10 cellular contexts compared by ENCODE assay signal in the genomic region with DNA sequence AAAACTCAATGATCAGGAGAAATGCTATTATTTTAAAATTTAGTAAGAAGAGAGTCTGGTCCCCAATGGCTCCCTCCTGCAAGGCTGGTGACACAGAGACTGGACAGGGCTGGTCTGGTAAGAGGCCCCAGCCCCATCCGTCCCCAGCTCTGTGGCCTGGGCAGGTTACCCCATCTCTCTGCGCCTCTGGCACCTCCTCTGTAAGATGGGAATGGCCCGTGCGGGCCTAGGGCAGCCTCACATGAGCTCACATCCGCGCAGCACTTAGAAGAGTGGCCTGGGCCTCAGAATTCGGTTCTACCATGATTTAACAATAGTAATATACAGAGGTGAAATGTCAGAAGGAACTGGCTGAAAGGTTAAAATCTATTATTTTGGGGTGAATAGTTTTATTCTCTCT. TPM values are rescaled to one million over a fixed set of nuclear protein-coding genes. Genes with fewer than 3 reads are reported as not detected.
DNase-seq lines count a peak whose midpoint lies in the region; ATAC-seq and TF ChIP-seq lines count a peak whose summit lies in the region.
"Had no signal": no experiment of that assay in that cellular context is flagged by ENCODE, and none has a peak within 500 bp of the region (broad histone marks: within the 10 kb centered on the region; RNA-seq: fewer than 3 reads in every experiment).

No MANE protein-coding gene starts in this region.

- H3K9me3 Mint-ChIP-seq in activated CD4-positive, alpha-beta T cell treated with anti-CD3 and anti-CD28 coated beads, Interleukin-2, amount 10 ng/mL, durations not matched to agents 7 days and 5 days, result no peaks in the 10 kb centered on the region
- no peaks in the 10 kb centered on the region for H3K9me3 Mint-ChIP-seq in effector memory CD8-positive, alpha-beta T cell

- H3K27me3 Mint-ChIP-seq in activated CD4-positive, alpha-beta T cell treated with anti-CD3 and anti-CD28 coated beads, Interleukin-2, amount 10 ng/mL, durations not matched to agents 7 days and 5 days, result no peaks in the 10 kb centered on the region
- no peaks in the 10 kb centered on the region for H3K27me3 Mint-ChIP-seq in effector memory CD8-positive, alpha-beta T cell

- H3K27me3 ChIP-seq in Loucy (ENCODE audit: insufficient read depth, low read length, poor library complexity, severe bottlenecking), result no peaks in the 10 kb centered on the region
- no peaks in the 10 kb centered on the region for H3K27me3 ChIP-seq in smooth muscle cell (ENCODE audit: low read depth)

- peak overlapping the region; percentile 94 for H3K9ac ChIP-seq in Loucy (ENCODE audit: low read depth, low read length, poor library complexity, severe bottlenecking)
- no peak overlapping the region for H3K9ac ChIP-seq in smooth muscle cell (ENCODE audit: low read depth)

- H3K79me2 ChIP-seq in Loucy (ENCODE audit: insufficient read depth, low read length) (peaks cover 40% of the 10 kb centered on the region), smooth muscle cell (ENCODE audit: low read depth) (peaks cover 8% of the 10 kb centered on the region)

- H3F3A ChIP-seq in Loucy (ENCODE audit: low read depth) (peaks cover 5% of the 10 kb centered on the region; the same call in 1 of the 2 replicates), smooth muscle cell (ENCODE audit: low read depth) (no peaks in the 10 kb centered on the region)

- no peaks in the 10 kb centered on the region for H3K9me2 ChIP-seq in Loucy (replicated peaks; ENCODE audit: low read depth, low read length)

- peak overlapping the region; percentile 92 for H3K27ac Mint-ChIP-seq in activated CD4-positive, alpha-beta T cell treated with anti-CD3 and anti-CD28 coated beads, Interleukin-2, amount 10 ng/mL, durations not matched to agents 7 days and 5 days
- peak overlapping the region; percentile 92 to 94 for H3K27ac Mint-ChIP-seq in effector memory CD8-positive, alpha-beta T cell

- TF ChIP-seq CTCF in Loucy (conservative IDR thresholded peaks at IDR 0.05; ENCODE audit: low read length), result no peak
- no peak for TF ChIP-seq CTCF in smooth muscle cell (IDR thresholded peaks at IDR 0.05; ENCODE audit: borderline replicate concordance, insufficient read depth, poor library complexity, severe bottlenecking)
- TF ChIP-seq CTCF in GM10248 (IDR thresholded peaks at IDR 0.05; ENCODE audit: control extremely low read depth, extremely low read depth, low read depth, missing control alignments), result no peak

- H3K4me2 ChIP-seq in Loucy (ENCODE audit: low read depth, low read length, poor library complexity, severe bottlenecking) (peak overlapping the region; percentile 84), smooth muscle cell (peak overlapping the region; percentile 91)

- H4K20me1 ChIP-seq in Loucy (ENCODE audit: insufficient read depth, low read length, poor library complexity, severe bottlenecking) (no peaks in the 10 kb centered on the region), smooth muscle cell (ENCODE audit: low read depth) (no peaks in the 10 kb centered on the region)

- POLR2A ChIA-PET in activated CD4-positive, alpha-beta T cell treated with anti-CD3 and anti-CD28 coated beads, Interleukin-2, amount 10 ng/mL, durations not matched to agents 7 days and 5 days (lab: Charles Lee), result no interaction called here
- POLR2A ChIA-PET in GM10248 (lab: Yijun Ruan, JAX), result no interaction called here

- H3K4me1 Mint-ChIP-seq in activated CD4-positive, alpha-beta T cell treated with anti-CD3 and anti-CD28 coated beads, Interleukin-2, amount 10 ng/mL, durations not matched to agents 7 days and 5 days, result peaks cover 51% of the 10 kb centered on the region
- H3K4me1 Mint-ChIP-seq in effector memory CD8-positive, alpha-beta T cell (ENCODE audit: low read depth in 2 of 2), result peaks cover 47% of the 10 kb centered on the region in 2 donors

- CTCF ChIA-PET in activated CD4-positive, alpha-beta T cell treated with anti-CD3 and anti-CD28 coated beads, Interleukin-2, amount 10 ng/mL, durations not matched to agents 7 days and 5 days (lab: Charles Lee), result no interaction called here
- CTCF ChIA-PET in GM10248 (lab: Yijun Ruan, JAX), result no interaction called here

- H3K4me1 ChIP-seq in Loucy (ENCODE audit: insufficient read depth, low read length, poor library complexity, severe bottlenecking) (peaks cover 36% of the 10 kb centered on the region), smooth muscle cell (ENCODE audit: low read depth) (peaks cover 6% of the 10 kb centered on the region)

- H3K36me3 ChIP-seq in Loucy (ENCODE audit: insufficient read depth, low read length) (no peaks in the 10 kb centered on the region), smooth muscle cell (ENCODE audit: low read depth) (no peaks in the 10 kb centered on the region)

- DNase-seq in activated CD4-positive, alpha-beta T cell treated with anti-CD3 and anti-CD28 coated beads, Interleukin-2, amount 10 ng/mL, durations not matched to agents 7 days and 5 days, result no peak
- no peak for DNase-seq in activated CD4-positive, alpha-beta T cell treated with anti-CD3 and anti-CD28 coated beads, Interleukin-2, amount 50 U/mL, for 4 hours
- DNase-seq in effector memory CD8-positive, alpha-beta T cell, result no peak
- DNase-seq in smooth muscle cell (lab: John Stamatoyannopoulos, UW; ENCODE audit: unreplicated experiment) (no peak), GM10248 (ENCODE audit: extremely low spot score) (no peak), Kasumi-1 (lab: John Stamatoyannopoulos, UW) (no peak), mucosa of gallbladder (ENCODE audit: low spot score) (no peak)
- DNase-seq: GOT3 had no signal

- ATAC-seq in effector memory CD8-positive, alpha-beta T cell (replicated peaks), result no peak

- no peak overlapping the region for H3K27ac ChIP-seq in smooth muscle cell (ENCODE audit: low read depth)

- H2AFZ ChIP-seq in Loucy (ENCODE audit: low read length), result no peak overlapping the region
- no peak overlapping the region for H2AFZ ChIP-seq in smooth muscle cell (ENCODE audit: low read depth)

- H3K9me3 ChIP-seq in Loucy (ENCODE audit: insufficient read depth, low read depth, low read length) (no peaks in the 10 kb centered on the region), smooth muscle cell (replicated peaks; ENCODE audit: low read depth) (no peaks in the 10 kb centered on the region)

- H3K36me3 Mint-ChIP-seq in activated CD4-positive, alpha-beta T cell treated with anti-CD3 and anti-CD28 coated beads, Interleukin-2, amount 10 ng/mL, durations not matched to agents 7 days and 5 days (ENCODE audit: low read depth), result peaks cover 16% of the 10 kb centered on the region
- H3K36me3 Mint-ChIP-seq in effector memory CD8-positive, alpha-beta T cell (ENCODE audit: insufficient read depth), result peaks cover 36% of the 10 kb centered on the region

- WGBS in smooth muscle cell (ENCODE audit: low lambda C conversion rate), result 96% methylated on average over 7 of the region's 7 CpGs

- peak overlapping the region; percentile 92 for H3K4me3 Mint-ChIP-seq in activated CD4-positive, alpha-beta T cell treated with anti-CD3 and anti-CD28 coated beads, Interleukin-2, amount 10 ng/mL, durations not matched to agents 7 days and 5 days
- H3K4me3 Mint-ChIP-seq in effector memory CD8-positive, alpha-beta T cell, result peak overlapping the region; percentile 87 to 90

- H3K4me3 ChIP-seq in Loucy (ENCODE audit: low read length, poor library complexity, severe bottlenecking) (peak overlapping the region; percentile 94), smooth muscle cell (no peak overlapping the region)

RNA-seq across cellular contexts. Expression of gene APOBEC3F, which starts 1.2 kb away (rescaled TPM):
- 10 to 100 TPM; 27.9 to 33.8 TPM for total RNA-seq in activated CD4-positive, alpha-beta T cell treated with anti-CD3 and anti-CD28 coated beads, Interleukin-2, amount 10 ng/mL, durations not matched to agents 7 days and 5 days
- total RNA-seq in smooth muscle cell, result 0.04 and 1.3 TPM in 2 replicates
- polyA plus RNA-seq in smooth muscle cell, result 7.7 and 8.2 TPM in 2 replicates
- 14.4 TPM for total RNA-seq in mucosa of gallbladder

RNA-seq across cellular contexts. Expression of gene APOBEC3D, which starts 21.0 kb away (rescaled TPM):
- 10 to 100 TPM; 34.7 to 39.7 TPM for total RNA-seq in activated CD4-positive, alpha-beta T cell treated with anti-CD3 and anti-CD28 coated beads, Interleukin-2, amount 10 ng/mL, durations not matched to agents 7 days and 5 days
- total RNA-seq in smooth muscle cell, result 0.18 and 2.3 TPM in 2 replicates
- polyA plus RNA-seq in smooth muscle cell, result 0.51 and 1.9 TPM in 2 replicates
- total RNA-seq in mucosa of gallbladder, result 8.4 TPM

RNA-seq across cellular contexts. Expression of gene APOBEC3C, which starts 27.9 kb away (rescaled TPM):
- total RNA-seq in activated CD4-positive, alpha-beta T cell treated with anti-CD3 and anti-CD28 coated beads, Interleukin-2, amount 10 ng/mL, durations not matched to agents 7 days and 5 days, result 100 to 1,000 TPM; 111 to 144 TPM
- total RNA-seq in smooth muscle cell (3.9 and 5.3 TPM in 2 replicates), mucosa of gallbladder (28.6 TPM)
- polyA plus RNA-seq in smooth muscle cell, result 38.0 and 62.7 TPM in 2 replicates

RNA-seq across cellular contexts. Expression of gene APOBEC3G, which starts 35.2 kb away (rescaled TPM):
- 10 to 100 TPM; 89.6 to 96.4 TPM for total RNA-seq in activated CD4-positive, alpha-beta T cell treated with anti-CD3 and anti-CD28 coated beads, Interleukin-2, amount 10 ng/mL, durations not matched to agents 7 days and 5 days
- total RNA-seq in smooth muscle cell, result 1.9 and 10.3 TPM in 2 replicates
- polyA plus RNA-seq in smooth muscle cell, result 2.9 and 3.2 TPM in 2 replicates
- 7.7 TPM for total RNA-seq in mucosa of gallbladder

RNA-seq across cellular contexts. Expression of gene APOBEC3H, which starts 55.1 kb away (rescaled TPM):
- 10 to 100 TPM; 46.0 to 54.3 TPM for total RNA-seq in activated CD4-positive, alpha-beta T cell treated with anti-CD3 and anti-CD28 coated beads, Interleukin-2, amount 10 ng/mL, durations not matched to agents 7 days and 5 days
- total RNA-seq in smooth muscle cell (0.31 TPM in 1 of 2 replicates, not detected in the other), mucosa of gallbladder (1.4 TPM)
- polyA plus RNA-seq in smooth muscle cell, result 0.57 and 1.5 TPM in 2 replicates
- total RNA-seq: RPMI7951 had no signal
